Comparison of ENCODE assay signal across 26 cellular contexts in genomic region chr18:79958981-79959380, GRCh38. TPM values are rescaled to one million over a fixed set of nuclear protein-coding genes. Genes with fewer than 3 reads are reported as not detected.
DNase-seq lines count a peak whose midpoint lies in the region; ATAC-seq, FAIRE-seq and TF ChIP-seq lines count a peak whose summit lies in the region.
"Had no signal": no experiment of that assay in that cellular context is flagged by ENCODE, and none has a peak within 500 bp of the region (broad histone marks: within the 10 kb centered on the region; RNA-seq: fewer than 3 reads in every experiment).

No MANE protein-coding gene starts in this region.

- POLR2A ChIA-PET in HepG2 (lab: Yijun Ruan, JAX), result no interaction called here

- no peak for ATAC-seq in HepG2
- no peak for ATAC-seq in right lobe of liver
- ATAC-seq in stimulated activated effector memory CD8-positive, alpha-beta T cell treated with anti-CD3 and anti-CD28 coated beads, Interleukin-12 subunit alpha, Interleukin-12 subunit beta, amount 100 ng/mL, for 72 hours, result no peak
- ATAC-seq in HG03342 (IDR thresholded peaks at IDR 0.05; ENCODE audit: unreplicated experiment), result no peak
- ATAC-seq: A549, GM12878 had no signal

- peaks cover 2% of the 10 kb centered on the region for H3K36me3 Mint-ChIP-seq in chondrocyte (ENCODE audit: low read depth)
- peaks cover 10% of the 10 kb centered on the region for H3K36me3 Mint-ChIP-seq in stimulated activated effector memory CD8-positive, alpha-beta T cell treated with anti-CD3 and anti-CD28 coated beads, Interleukin-12 subunit alpha, Interleukin-12 subunit beta, amount 100 ng/mL, for 72 hours
- H3K36me3 Mint-ChIP-seq: CD4-positive, alpha-beta memory T cell; CD4-positive, CD25-positive, alpha-beta regulatory T cell; CD8-positive, alpha-beta memory T cell had no signal

- H3K4me1 Mint-ChIP-seq in chondrocyte (ENCODE audit: low read depth), result peaks cover 18% of the 10 kb centered on the region
- H3K4me1 Mint-ChIP-seq in stimulated activated effector memory CD8-positive, alpha-beta T cell treated with anti-CD3 and anti-CD28 coated beads, Interleukin-12 subunit alpha, Interleukin-12 subunit beta, amount 100 ng/mL, for 72 hours, result peaks cover 44% of the 10 kb centered on the region

- no peak overlapping the region for H3K4me3 Mint-ChIP-seq in chondrocyte (ENCODE audit: unreplicated experiment)
- no peak overlapping the region for H3K4me3 Mint-ChIP-seq in stimulated activated effector memory CD8-positive, alpha-beta T cell treated with anti-CD3 and anti-CD28 coated beads, Interleukin-12 subunit alpha, Interleukin-12 subunit beta, amount 100 ng/mL, for 72 hours
- H3K4me3 Mint-ChIP-seq: B cell; CD4-positive, alpha-beta memory T cell; CD8-positive, alpha-beta memory T cell had no signal

- no peak overlapping the region for H3K4me2 ChIP-seq in HepG2 (ENCODE audit: low read depth, low read length)
- H3K4me2 ChIP-seq: A549; BLaER1 treated with 17β-estradiol and CSF1 and Interleukin-3, amounts not matched to agents 10 nM and 100 nM had no signal

- H3K27ac Mint-ChIP-seq in chondrocyte (ENCODE audit: unreplicated experiment), result no peak overlapping the region
- no peak overlapping the region for H3K27ac Mint-ChIP-seq in stimulated activated effector memory CD8-positive, alpha-beta T cell treated with anti-CD3 and anti-CD28 coated beads, Interleukin-12 subunit alpha, Interleukin-12 subunit beta, amount 100 ng/mL, for 72 hours
- H3K27ac Mint-ChIP-seq: B cell; CD4-positive, CD25-positive, alpha-beta regulatory T cell; CD8-positive, alpha-beta memory T cell had no signal

- H3K9me3 ChIP-seq in HepG2 (ENCODE audit: low read length), result no peaks in the 10 kb centered on the region
- H3K9me3 ChIP-seq in right lobe of liver, result no peaks in the 10 kb centered on the region
- H3K9me3 ChIP-seq: A549; BLaER1 treated with 17β-estradiol and CSF1 and Interleukin-3, amounts not matched to agents 10 nM and 100 nM had no signal

- TF ChIP-seq EP300 in HepG2 (IDR thresholded peaks at IDR 0.05; ENCODE audit: low read depth in 2 of 2, low read length in 2 of 2), result no peak
- TF ChIP-seq EP300 in HepG2 (CRISPR knock-in tag; IDR thresholded peaks at IDR 0.05; ENCODE audit: borderline replicate concordance), result no peak

- no peak for TF ChIP-seq CTCF in HepG2 (CRISPR knock-in tag; IDR thresholded peaks at IDR 0.05)
- no peak for TF ChIP-seq CTCF in right lobe of liver (IDR thresholded peaks at IDR 0.05)
- no peak for TF ChIP-seq CTCF in chondrocyte (IDR thresholded peaks at IDR 0.05)

- no peak overlapping the region for H2AFZ ChIP-seq in HepG2 (ENCODE audit: low read length)

- intact Hi-C loops in HepG2 (cut with micrococcal nuclease; ENCODE audit: unreplicated experiment) (no loop called here), right lobe of liver (cut with DNase I) (no loop called here), posterior vena cava (cut with DNase I) (loop anchor here in 1 of 2 donors (10.0 kb wide), 1 partner anchor 76 kb away; the partner anchor contains the start of gene RBFA)

- H3K27ac ChIP-seq in HepG2 (ENCODE audit: extremely low read length, insufficient read depth, low read length) (no peak overlapping the region), right lobe of liver (no peak overlapping the region)
- H3K27ac ChIP-seq: A549; BLaER1 treated with 17β-estradiol and CSF1 and Interleukin-3, amounts not matched to agents 10 nM and 100 nM; C4-2B had no signal

- BruUV-seq in HepG2 (replicated peaks; lab: Mats Ljungman, UMichigan), result no TSS peak

- no peaks in the 10 kb centered on the region for H3K79me2 ChIP-seq in HepG2 (ENCODE audit: insufficient read depth, low read length)

- H3K4me3 ChIP-seq in HepG2 (replicated peaks in 1 of 3; ENCODE audit: insufficient read depth in 1 of 3, low read depth in 2 of 3, low read length in 3 of 3), result no peak overlapping the region
- H3K4me3 ChIP-seq in right lobe of liver, result no peak overlapping the region
- H3K4me3 ChIP-seq: A549; BLaER1 treated with 17β-estradiol and CSF1 and Interleukin-3, amounts not matched to agents 10 nM and 100 nM; GM12878 had no signal

- no peaks in the 10 kb centered on the region for H4K20me1 ChIP-seq in HepG2 (ENCODE audit: insufficient read depth, low read length)

- WGBS in HepG2 (ENCODE audit: low lambda C conversion rate), result 87% methylated on average over 2 of the region's 2 CpGs
- 90% methylated on average over 2 of the region's 2 CpGs for WGBS in right lobe of liver (ENCODE audit: insufficient coverage, low coverage, low lambda C conversion rate, missing lambda C conversion rate)

- H3K27me3 ChIP-seq in HepG2 (ENCODE audit: control insufficient read depth in 1 of 2, insufficient read depth in 2 of 2, low read length in 2 of 2) (no peaks in the 10 kb centered on the region), right lobe of liver (no peaks in the 10 kb centered on the region)

- no peak for TF ChIP-seq RAD21 in HepG2 (CRISPR knock-in tag; IDR thresholded peaks at IDR 0.05)

- DNase-seq in HepG2 (ENCODE audit: low spot score), result no peak
- DNase-seq in right lobe of liver, result no peak
- DNase-seq in chondrocyte (ENCODE audit: low spot score), result peak; percentile 17
- DNase-seq in posterior vena cava (ENCODE audit: low spot score), result peak; percentile 3
- DNase-seq in stimulated activated effector memory CD8-positive, alpha-beta T cell treated with anti-CD3 and anti-CD28 coated beads, Interleukin-12 subunit alpha, Interleukin-12 subunit beta, amount 100 ng/mL, for 72 hours (ENCODE audit: low spot score in 2 of 2), result no peak
- DNase-seq in NCI-H1694 (lab: John Stamatoyannopoulos, UW), result no peak
- DNase-seq: AML-193; CD4-positive, alpha-beta memory T cell; CD4-positive, CD25-positive, alpha-beta regulatory T cell; CD8-positive, alpha-beta memory T cell; COR-L47; DMS 273 treated with DMSO at 0.1 percent for 48 hours; DMS153; DMS53; DMS79; DND-41; EL; GDM1 had no signal

- no peak for FAIRE-seq in HepG2 (lab: Jason Lieb, UNC)
- FAIRE-seq: A549, GM12878, GM12892, GM18507 had no signal

- H3K36me3 ChIP-seq in HepG2 (replicated peaks in 1 of 2; ENCODE audit: control insufficient read depth in 1 of 2, insufficient read depth in 2 of 2, low read length in 2 of 2) (no peaks in the 10 kb centered on the region), right lobe of liver (no peaks in the 10 kb centered on the region)
- H3K36me3 ChIP-seq: BLaER1 treated with 17β-estradiol and CSF1 and Interleukin-3, amounts not matched to agents 10 nM and 100 nM had no signal

- H3K4me1 ChIP-seq in HepG2 (ENCODE audit: insufficient read depth, low read length) (peaks cover 57% of the 10 kb centered on the region), right lobe of liver (peaks cover 0 to 5% (median 0%) of the 10 kb centered on the region in 4 donors)
- H3K4me1 ChIP-seq: A549 had no signal

- no peak for TF ChIP-seq POLR2A in HepG2 (IDR thresholded peaks at IDR 0.05; ENCODE audit: insufficient read depth in 1 of 2, low read depth in 2 of 2, low read length in 2 of 2)
- no peak for TF ChIP-seq POLR2A in right lobe of liver (IDR thresholded peaks at IDR 0.05)

- CTCF ChIA-PET in HepG2 (lab: Yijun Ruan, JAX; ENCODE audit: low intra/inter-chr PET ratio, low total read pairs), result no interaction called here

- H3K27me3 Mint-ChIP-seq in chondrocyte (ENCODE audit: low read depth), result no peaks in the 10 kb centered on the region
- H3K27me3 Mint-ChIP-seq: B cell had no signal

- no peak overlapping the region for H3K9ac ChIP-seq in HepG2 (ENCODE audit: insufficient read depth, low read depth, low read length)
- H3K9ac ChIP-seq: BLaER1 treated with 17β-estradiol and CSF1 and Interleukin-3, amounts not matched to agents 10 nM and 100 nM had no signal

- in situ Hi-C loops in HepG2 (cut with HindIII; ENCODE audit: extremely low pct_ligation_motif_present, low pct_unique_long_range_greater_than_20kb), result no loop called here

- no peaks in the 10 kb centered on the region for H3K9me3 Mint-ChIP-seq in chondrocyte (ENCODE audit: low read depth)
- H3K9me3 Mint-ChIP-seq in stimulated activated effector memory CD8-positive, alpha-beta T cell treated with anti-CD3 and anti-CD28 coated beads, Interleukin-12 subunit alpha, Interleukin-12 subunit beta, amount 100 ng/mL, for 72 hours, result no peaks in the 10 kb centered on the region
- H3K9me3 Mint-ChIP-seq: CD4-positive, CD25-positive, alpha-beta regulatory T cell; CD8-positive, alpha-beta memory T cell had no signal

RNA-seq across cellular contexts. Expression of gene HSBP1L1, which starts 5.5 kb away (rescaled TPM):
- total RNA-seq in HepG2 (2016; rRNA removed; fragmentation: Illumina TruSeq; extraction: Trizol), result 15.3 and 22.6 TPM in 2 replicates
- total RNA-seq in HepG2 (2016; cell fraction: cytosol; rRNA removed; fragmentation: Illumina TruSeq; extraction: Trizol; ENCODE audit: low read depth), result 28.9 and 34.1 TPM in 2 replicates
- total RNA-seq in HepG2 (2016; cell fraction: insoluble cytoplasmic fraction; rRNA removed; fragmentation: Illumina TruSeq; extraction: Trizol), result 13.5 and 21.2 TPM in 2 replicates
- 33.2 and 40.1 TPM in 2 replicates for total RNA-seq in HepG2 (2016; cell fraction: membrane; rRNA removed; fragmentation: Illumina TruSeq; extraction: Trizol)
- 17.7 and 20.7 TPM in 2 replicates for total RNA-seq in HepG2 (2016; cell fraction: nucleus; rRNA removed; fragmentation: Illumina TruSeq; extraction: Trizol)
- 41.2 and 45.1 TPM in 2 replicates for polyA plus RNA-seq in HepG2 (2011; rRNA removed)
- 28.0 and 28.5 TPM in 2 replicates for polyA plus RNA-seq in HepG2 (2011; cell fraction: cytosol; rRNA removed)
- 34.3 and 53.2 TPM in 2 replicates for polyA plus RNA-seq in HepG2 (2011; cell fraction: nucleus; rRNA removed)
- polyA plus RNA-seq in HepG2 (2012), result 26.1 and 32.6 TPM in 2 replicates
- polyA plus RNA-seq in HepG2 (2016; cell fraction: cytosol; fragmentation: Illumina TruSeq; extraction: Trizol; ENCODE audit: low read depth), result 36.8 and 50.0 TPM in 2 replicates
- polyA plus RNA-seq in HepG2 (2016; cell fraction: insoluble cytoplasmic fraction; fragmentation: Illumina TruSeq; extraction: Trizol; ENCODE audit: low read depth), result 17.9 and 18.7 TPM in 2 replicates
- polyA plus RNA-seq in HepG2 (2016; cell fraction: membrane; fragmentation: Illumina TruSeq; extraction: Trizol; ENCODE audit: low read depth), result 33.7 and 42.5 TPM in 2 replicates
- polyA plus RNA-seq in HepG2 (2016; cell fraction: nucleus; fragmentation: Illumina TruSeq; extraction: Trizol; ENCODE audit: insufficient read depth, low read depth), result 68.0 and 69.5 TPM in 2 replicates
- polyA minus RNA-seq in HepG2 (2011; rRNA and poly(A)+ RNA removed; ENCODE audit: low replicate concordance), result 4.1 and 8.6 TPM in 2 replicates
- 5.3 and 7.9 TPM in 2 replicates for polyA minus RNA-seq in HepG2 (2011; cell fraction: cytosol; rRNA and poly(A)+ RNA removed)
- polyA minus RNA-seq in HepG2 (2011; cell fraction: nucleus; rRNA and poly(A)+ RNA removed), result 23.3 and 28.1 TPM in 2 replicates
- total RNA-seq in right lobe of liver, result 10 to 100 TPM; 16.8 to 35.1 (median 23.7) TPM
- 0.99 to 5.4 TPM (median 5.1 TPM) in 3 replicates for total RNA-seq in chondrocyte
- total RNA-seq in posterior vena cava, result 1 to 10 TPM; 3.9 to 5.9 TPM

RNA-seq across cellular contexts. Expression of gene SLC66A2, which starts 7.5 kb away (rescaled TPM):
- total RNA-seq in HepG2 (2016; rRNA removed; fragmentation: Illumina TruSeq; extraction: Trizol), result 30.3 and 41.9 TPM in 2 replicates
- 40.5 and 40.6 TPM in 2 replicates for total RNA-seq in HepG2 (2016; cell fraction: cytosol; rRNA removed; fragmentation: Illumina TruSeq; extraction: Trizol; ENCODE audit: low read depth)
- 29.0 and 42.7 TPM in 2 replicates for total RNA-seq in HepG2 (2016; cell fraction: insoluble cytoplasmic fraction; rRNA removed; fragmentation: Illumina TruSeq; extraction: Trizol)
- total RNA-seq in HepG2 (2016; cell fraction: membrane; rRNA removed; fragmentation: Illumina TruSeq; extraction: Trizol), result 74.6 and 79.6 TPM in 2 replicates
- total RNA-seq in HepG2 (2016; cell fraction: nucleus; rRNA removed; fragmentation: Illumina TruSeq; extraction: Trizol), result 24.3 and 28.3 TPM in 2 replicates
- polyA plus RNA-seq in HepG2 (2011; rRNA removed), result 33.5 and 62.5 TPM in 2 replicates
- polyA plus RNA-seq in HepG2 (2011; cell fraction: cytosol; rRNA removed), result 56.8 and 67.4 TPM in 2 replicates
- polyA plus RNA-seq in HepG2 (2011; cell fraction: nucleus; rRNA removed), result 84.2 and 87.0 TPM in 2 replicates
- 46.8 and 62.2 TPM in 2 replicates for polyA plus RNA-seq in HepG2 (2012)
- polyA plus RNA-seq in HepG2 (2016; cell fraction: cytosol; fragmentation: Illumina TruSeq; extraction: Trizol; ENCODE audit: low read depth), result 45.1 and 50.9 TPM in 2 replicates
- polyA plus RNA-seq in HepG2 (2016; cell fraction: insoluble cytoplasmic fraction; fragmentation: Illumina TruSeq; extraction: Trizol; ENCODE audit: low read depth), result 33.6 and 33.8 TPM in 2 replicates
- polyA plus RNA-seq in HepG2 (2016; cell fraction: membrane; fragmentation: Illumina TruSeq; extraction: Trizol; ENCODE audit: low read depth), result 69.1 and 69.7 TPM in 2 replicates
- polyA plus RNA-seq in HepG2 (2016; cell fraction: nucleus; fragmentation: Illumina TruSeq; extraction: Trizol; ENCODE audit: insufficient read depth, low read depth), result 43.3 and 46.8 TPM in 2 replicates
- 19.8 and 109 TPM in 2 replicates for polyA minus RNA-seq in HepG2 (2011; rRNA and poly(A)+ RNA removed; ENCODE audit: low replicate concordance)
- 28.8 and 32.5 TPM in 2 replicates for polyA minus RNA-seq in HepG2 (2011; cell fraction: cytosol; rRNA and poly(A)+ RNA removed)
- 27.0 and 33.3 TPM in 2 replicates for polyA minus RNA-seq in HepG2 (2011; cell fraction: nucleus; rRNA and poly(A)+ RNA removed)
- 100 to 1,000 TPM in 3 of 6 experiments, 10 to 100 TPM in 3; 61.6 to 140 (median 95.8) TPM for total RNA-seq in right lobe of liver
- total RNA-seq in chondrocyte, result 27.6 to 32.1 TPM (median 29.1 TPM) in 3 replicates
- total RNA-seq in posterior vena cava, result 10 to 100 TPM; 32.0 to 36.8 TPM

RNA-seq across cellular contexts. Expression of gene TXNL4A, which starts 29.4 kb away (rescaled TPM):
- total RNA-seq in HepG2 (2016; rRNA removed; fragmentation: Illumina TruSeq; extraction: Trizol) (192 and 202 TPM in 2 replicates), right lobe of liver (10 to 100 TPM; 18.5 to 53.9 (median 37.8) TPM), chondrocyte (141 to 143 TPM (median 141 TPM) in 3 replicates), posterior vena cava (10 to 100 TPM; 65.8 to 79.0 TPM)
- 596 and 716 TPM in 2 replicates for total RNA-seq in HepG2 (2016; cell fraction: cytosol; rRNA removed; fragmentation: Illumina TruSeq; extraction: Trizol; ENCODE audit: low read depth)
- 185 and 204 TPM in 2 replicates for total RNA-seq in HepG2 (2016; cell fraction: insoluble cytoplasmic fraction; rRNA removed; fragmentation: Illumina TruSeq; extraction: Trizol)
- 533 and 635 TPM in 2 replicates for total RNA-seq in HepG2 (2016; cell fraction: membrane; rRNA removed; fragmentation: Illumina TruSeq; extraction: Trizol)
- total RNA-seq in HepG2 (2016; cell fraction: nucleus; rRNA removed; fragmentation: Illumina TruSeq; extraction: Trizol), result 56.2 and 79.7 TPM in 2 replicates
- polyA plus RNA-seq in HepG2 (2011; rRNA removed), result 135 and 172 TPM in 2 replicates
- polyA plus RNA-seq in HepG2 (2011; cell fraction: cytosol; rRNA removed), result 131 and 145 TPM in 2 replicates
- polyA plus RNA-seq in HepG2 (2011; cell fraction: nucleus; rRNA removed), result 32.1 and 40.2 TPM in 2 replicates
- polyA plus RNA-seq in HepG2 (2012), result 123 and 145 TPM in 2 replicates
- 941 and 1,125 TPM in 2 replicates for polyA plus RNA-seq in HepG2 (2016; cell fraction: cytosol; fragmentation: Illumina TruSeq; extraction: Trizol; ENCODE audit: low read depth)
- 223 and 229 TPM in 2 replicates for polyA plus RNA-seq in HepG2 (2016; cell fraction: insoluble cytoplasmic fraction; fragmentation: Illumina TruSeq; extraction: Trizol; ENCODE audit: low read depth)
- 563 and 676 TPM in 2 replicates for polyA plus RNA-seq in HepG2 (2016; cell fraction: membrane; fragmentation: Illumina TruSeq; extraction: Trizol; ENCODE audit: low read depth)
- polyA plus RNA-seq in HepG2 (2016; cell fraction: nucleus; fragmentation: Illumina TruSeq; extraction: Trizol; ENCODE audit: insufficient read depth, low read depth), result 165 and 194 TPM in 2 replicates
- polyA minus RNA-seq in HepG2 (2011; rRNA and poly(A)+ RNA removed; ENCODE audit: low replicate concordance), result 36.7 and 86.4 TPM in 2 replicates
- polyA minus RNA-seq in HepG2 (2011; cell fraction: cytosol; rRNA and poly(A)+ RNA removed), result 44.1 and 45.4 TPM in 2 replicates
- 14.9 and 19.2 TPM in 2 replicates for polyA minus RNA-seq in HepG2 (2011; cell fraction: nucleus; rRNA and poly(A)+ RNA removed)

Comparison
In these comparisons a context has a peak if more than half of its experiments do, and no peak if none do; other contexts are left out.
1. DNase-seq: peak in chondrocyte (single experiment) and posterior vena cava (single experiment); none in HepG2 (single experiment), right lobe of liver (0 of 3), stimulated activated effector memory CD8-positive, alpha-beta T cell treated with anti-CD3 and anti-CD28 coated beads, Interleukin-12 subunit alpha, Interleukin-12 subunit beta, amount 100 ng/mL, for 72 hours (0 of 2) and NCI-H1694 (single experiment).